ENCODE assay signal across 24 cellular contexts in genomic region chr6:2674857-2675256, GRCh38.
"Had no signal": no experiment of that assay in that cellular context is flagged by ENCODE, and none has a peak within 500 bp of the region (broad histone marks: within the 10 kb centered on the region; RNA-seq: fewer than 3 reads in every experiment).

No MANE protein-coding gene starts in this region.

- H3K4me1 Mint-ChIP-seq: naive B cell; stimulated activated memory B cell treated with anti-CD40 and anti-IgM and Interleukin-4, amounts not matched to agents 10 μg/mL and 1 μg/mL and 100 μg/mL, for 72 hours had no signal

- H3K36me3 Mint-ChIP-seq: naive B cell; stimulated activated memory B cell treated with anti-CD40 and anti-IgM and Interleukin-4, amounts not matched to agents 10 μg/mL and 1 μg/mL and 100 μg/mL, for 72 hours had no signal

- ATAC-seq: esophagus mucosa; gastrocnemius medialis; heart right ventricle; psoas muscle; sciatic nerve; stimulated activated memory B cell treated with anti-CD40 and anti-IgM and Interleukin-4, amounts not matched to agents 10 μg/mL and 1 μg/mL and 100 μg/mL, for 72 hours; upper lobe of right lung had no signal

- H3K27me3 Mint-ChIP-seq: naive B cell; stimulated activated memory B cell treated with anti-CD40 and anti-IgM and Interleukin-4, amounts not matched to agents 10 μg/mL and 1 μg/mL and 100 μg/mL, for 72 hours; stimulated activated naive CD8-positive, alpha-beta T cell treated with anti-CD3 and anti-CD28 coated beads, Interleukin-15, Interleukin-2, amounts not matched to agents 100 ng/mL and 50 ng/mL, for 24 hours had no signal

- H3K4me3 ChIP-seq: gastrocnemius medialis, heart right ventricle, psoas muscle, spleen, testis, tibial nerve, upper lobe of right lung, vagina had no signal

- H3K27ac ChIP-seq: gastrocnemius medialis, heart right ventricle, parathyroid adenoma, psoas muscle, spleen, testis, tibial nerve, upper lobe of right lung, vagina had no signal

- H3K4me1 ChIP-seq: gastrocnemius medialis, heart right ventricle, parathyroid adenoma, spleen, testis, tibial nerve, upper lobe of right lung, vagina had no signal

- H3K27me3 ChIP-seq: gastrocnemius medialis, heart right ventricle, spleen, testis, tibial nerve, upper lobe of right lung, vagina had no signal

- H3K9me3 Mint-ChIP-seq: naive B cell; nephron progenitor cell; stimulated activated memory B cell treated with anti-CD40 and anti-IgM and Interleukin-4, amounts not matched to agents 10 μg/mL and 1 μg/mL and 100 μg/mL, for 72 hours; stimulated activated naive CD8-positive, alpha-beta T cell treated with anti-CD3 and anti-CD28 coated beads, Interleukin-15, Interleukin-2, amounts not matched to agents 100 ng/mL and 50 ng/mL, for 24 hours had no signal

- H3K79me2 ChIP-seq: parathyroid adenoma had no signal

- H3K9me3 ChIP-seq: gastrocnemius medialis, heart right ventricle, psoas muscle, spleen, testis, tibial nerve, upper lobe of right lung, vagina had no signal

- H3K9ac ChIP-seq: parathyroid adenoma had no signal

- H3K4me3 Mint-ChIP-seq: naive B cell; nephron progenitor cell; stimulated activated memory B cell treated with anti-CD40 and anti-IgM and Interleukin-4, amounts not matched to agents 10 μg/mL and 1 μg/mL and 100 μg/mL, for 72 hours; stimulated activated naive CD8-positive, alpha-beta T cell treated with anti-CD3 and anti-CD28 coated beads, Interleukin-15, Interleukin-2, amounts not matched to agents 100 ng/mL and 50 ng/mL, for 24 hours had no signal

- H3K36me3 ChIP-seq: gastrocnemius medialis, heart right ventricle, spleen, tibial nerve, upper lobe of right lung, vagina had no signal

- H3K27ac Mint-ChIP-seq: naive B cell; nephron progenitor cell; stimulated activated memory B cell treated with anti-CD40 and anti-IgM and Interleukin-4, amounts not matched to agents 10 μg/mL and 1 μg/mL and 100 μg/mL, for 72 hours; stimulated activated naive CD8-positive, alpha-beta T cell treated with anti-CD3 and anti-CD28 coated beads, Interleukin-15, Interleukin-2, amounts not matched to agents 100 ng/mL and 50 ng/mL, for 24 hours had no signal

- DNase-seq: effector memory CD4-positive, alpha-beta T cell; gastrocnemius medialis; heart right ventricle; hypothalamus; kidney glomerular epithelial cell; mesendoderm; naive B cell; nephron progenitor cell; psoas muscle; spleen; stimulated activated CD4-positive, alpha-beta T cell treated with anti-CD3 and anti-CD28 coated beads, Interleukin-15, amount 100 ng/mL, for 24 hours; stimulated activated CD4-positive, alpha-beta T cell treated with anti-CD3 and anti-CD28 coated beads, Interleukin-1b, Interleukin-23, amount 100 ng/mL, for 48 hours; stimulated activated CD4-positive, alpha-beta T cell treated with anti-CD3 and anti-CD28 coated beads, Interleukin-4, amount 100 ng/mL, for 24 hours; testis; upper lobe of right lung had no signal

- H2AFZ ChIP-seq: parathyroid adenoma had no signal

- FAIRE-seq: endometrium, islet of Langerhans had no signal
